9 cellular contexts compared by ENCODE assay signal in genomic region chr6:13013681-13014550, GRCh38.
A peak's percentile ranks its signal among the peaks of the same experiment; 100 is the strongest.
DNase-seq lines count a peak whose midpoint lies in the region.
"Had no signal": no experiment of that assay in that cellular context is flagged by ENCODE, and none has a peak within 500 bp of the region (broad histone marks: within the 10 kb centered on the region; RNA-seq: fewer than 3 reads in every experiment).

No MANE protein-coding gene starts in this region.

- H3K4me1 ChIP-seq in GM23248 (ENCODE audit: insufficient read depth), result peaks cover 6% of the 10 kb centered on the region
- peaks cover 7 to 15% (median 8%) of the 10 kb centered on the region in 3 donors for H3K4me1 ChIP-seq in skeletal muscle tissue (ENCODE audit: control insufficient read depth in 3 of 3, insufficient read depth in 3 of 3, low read length in 3 of 3)

- H3K79me2 ChIP-seq in GM23248 (ENCODE audit: insufficient read depth), result no peaks in the 10 kb centered on the region

- no peak overlapping the region for H3K27ac Mint-ChIP-seq in activated naive CD8-positive, alpha-beta T cell

- no peaks in the 10 kb centered on the region for H3K9me2 ChIP-seq in GM23248 (ENCODE audit: insufficient read depth)

- peak overlapping the region; percentile 88 for H3K4me2 ChIP-seq in GM23248 (ENCODE audit: unreplicated experiment)
- H3K4me2 ChIP-seq: KMS-11 had no signal

- in situ Hi-C loops in GM23248 (cut with MboI) (no loop called here), ACHN (cut with HindIII; ENCODE audit: low pct_ligation_motif_present, low pct_unique_long_range_greater_than_20kb, low sequenced_read_pairs) (no loop called here)

- no peaks in the 10 kb centered on the region for H3K36me3 Mint-ChIP-seq in activated naive CD8-positive, alpha-beta T cell

- no peaks in the 10 kb centered on the region for H3F3A ChIP-seq in GM23248 (ENCODE audit: insufficient read depth)

- H2AFZ ChIP-seq in GM23248, result peak overlapping the region; percentile 59

- H3K4me1 Mint-ChIP-seq in activated naive CD8-positive, alpha-beta T cell (ENCODE audit: low read depth), result peaks cover 8% of the 10 kb centered on the region

- H4K20me1 ChIP-seq in GM23248 (ENCODE audit: insufficient read depth), result no peaks in the 10 kb centered on the region; the same call in 1 of the 2 replicates

- H3K9ac ChIP-seq in GM23248 (no peak overlapping the region), skeletal muscle tissue (ENCODE audit: low read depth in 1 of 3, low read length in 3 of 3) (no peak overlapping the region)
- H3K9ac ChIP-seq: KMS-11 had no signal

- H3K9me3 Mint-ChIP-seq in activated naive CD8-positive, alpha-beta T cell (ENCODE audit: low read depth), result no peaks in the 10 kb centered on the region

- H3K36me3 ChIP-seq in GM23248 (ENCODE audit: low read depth) (no peaks in the 10 kb centered on the region), skeletal muscle tissue (ENCODE audit: control insufficient read depth in 3 of 3, insufficient read depth in 3 of 3, low read length in 3 of 3) (no peaks in the 10 kb centered on the region)

- H3K27ac ChIP-seq in GM23248, result no peak overlapping the region
- no peak overlapping the region for H3K27ac ChIP-seq in skeletal muscle tissue (ENCODE audit: low read depth, low read length)
- H3K27ac ChIP-seq: KMS-11 had no signal

- peaks cover 30% of the 10 kb centered on the region for H3K27me3 Mint-ChIP-seq in activated naive CD8-positive, alpha-beta T cell

- 2% methylated on average over 65 to 70 of the region's 85 CpGs for WGBS in GM23248 (ENCODE audit: low coverage in 1 of 2, low lambda C conversion rate in 2 of 2, missing lambda C conversion rate in 2 of 2), 2 experiments

- H3K4me3 Mint-ChIP-seq in activated naive CD8-positive, alpha-beta T cell, result peak overlapping the region; percentile 84

- H3K27me3 ChIP-seq in GM23248 (replicated peaks; ENCODE audit: insufficient read depth), result peaks cover 56% of the 10 kb centered on the region
- peaks cover 28 to 41% (median 34%) of the 10 kb centered on the region in 3 donors for H3K27me3 ChIP-seq in skeletal muscle tissue (ENCODE audit: control insufficient read depth in 3 of 3, insufficient read depth in 3 of 3, low read length in 3 of 3)

- peak overlapping the region; percentile 68 for H3K4me3 ChIP-seq in GM23248
- peak overlapping the region; percentile 35 for H3K4me3 ChIP-seq in iPS-11a (ENCODE audit: low read depth, low read length)
- peak overlapping the region; percentile 67 to 69 (median 67) for H3K4me3 ChIP-seq in skeletal muscle tissue (ENCODE audit: low read length in 3 of 3)

- DNase-seq in GM23248 (peak; percentile 44), ACHN (no peak), NCI-H1930 (lab: John Stamatoyannopoulos, UW) (no peak), RKO (ENCODE audit: low spot score) (no peak)
- DNase-seq in activated CD4-positive, alpha-beta T cell treated with anti-CD3 and anti-CD28 coated beads for 1 hour, result no peak

- H3K9me3 ChIP-seq in GM23248 (ENCODE audit: low read depth) (no peaks in the 10 kb centered on the region), skeletal muscle tissue (ENCODE audit: control insufficient read depth in 3 of 3, low read length in 3 of 3) (no peaks in the 10 kb centered on the region)
